In the genomic region with DNA sequence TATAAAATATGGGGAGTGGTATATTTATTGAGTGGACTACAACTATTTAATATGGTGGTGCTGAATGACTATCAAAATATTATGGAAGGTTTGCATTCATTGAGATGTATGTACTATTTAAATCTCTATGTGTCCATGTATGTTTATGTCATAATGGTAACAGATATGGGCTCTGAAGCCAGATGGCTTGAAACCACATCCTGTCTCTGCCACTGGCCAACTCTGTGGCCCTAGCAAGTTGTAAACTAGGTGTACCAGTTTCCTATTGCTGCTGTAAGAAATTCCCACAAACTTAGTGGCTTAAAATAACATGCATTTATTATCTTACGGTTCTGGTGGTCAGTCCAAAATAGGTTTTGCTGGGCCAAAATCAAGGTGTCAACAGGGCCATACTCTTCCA, we compare ENCODE assay signal across 33 cellular contexts.
DNase-seq lines count a peak whose midpoint lies in the region; ATAC-seq, FAIRE-seq and TF ChIP-seq lines count a peak whose summit lies in the region.
"Had no signal": no experiment of that assay in that cellular context is flagged by ENCODE, and none has a peak within 500 bp of the region (broad histone marks: within the 10 kb centered on the region; RNA-seq: fewer than 3 reads in every experiment).

No MANE protein-coding gene starts in this region.

- POLR2A ChIA-PET in K562 (lab: Yijun Ruan, JAX), result interaction anchor here (0.7 kb wide), 1 partner anchor 728 kb away, joined by 3 read pairs; no protein-coding TSS in a partner anchor

- no peak overlapping the region for H3K4me3 ChIP-seq in GM12865 (ENCODE audit: low read depth, low read length)
- no peak overlapping the region for H3K4me3 ChIP-seq in K562
- no peak overlapping the region for H3K4me3 ChIP-seq in uterus
- H3K4me3 ChIP-seq: esophagus muscularis mucosa, HAP-1, lower lobe of right lung, mucosa of descending colon, ovary, tibial artery had no signal

- DNase-seq in GM12865 (ENCODE audit: low read depth) (peak; percentile 72), NCI-H510A (lab: John Stamatoyannopoulos, UW) (peak; percentile 32), K562 (ENCODE audit: extremely low read depth in 1 of 4, low spot score in 3 of 4) (no peak), AG20443 (ENCODE audit: low spot score) (no peak), uterus (no peak)
- DNase-seq: activated CD4-positive, alpha-beta T cell treated with anti-CD3 and anti-CD28 coated beads, Interleukin-2, amount 10 ng/mL, durations not matched to agents 24 days and 14 days; activated gamma-delta T cell; activated T-cell treated with anti-CD3 and anti-CD28 coated beads, Interleukin-2, amount 50 U/mL, for 1 hour; BE2C; caudate nucleus; DMS79 treated with DMSO at 0.1 percent for 48 hours; IMR-90; lower lobe of right lung; mucosa of descending colon; NCI-H2081; NCI-H345; ovary; PC-3; retina; small intestine; stimulated activated CD4-positive, alpha-beta T cell treated with anti-CD3 and anti-CD28 coated beads, Interleukin-1b, Interleukin-23, amount 100 ng/mL, for 48 hours; stimulated activated CD8-positive, alpha-beta memory T cell treated with anti-CD3 and anti-CD28 coated beads, Interleukin-4, amount 100 ng/mL, for 48 hours; T-helper 17 cell; tibial artery had no signal

- H3K27me3 ChIP-seq in K562 (ENCODE audit: control insufficient read depth in 2 of 2, insufficient read depth in 2 of 2, low read length in 2 of 2) (peaks cover 4 to 5% of the 10 kb centered on the region in 2 experiments; a peak in 2 of 5 replicates), uterus (no peaks in the 10 kb centered on the region)
- H3K27me3 ChIP-seq: ovary had no signal

- H3K4me2 ChIP-seq in K562 (ENCODE audit: insufficient read depth, low read length), result no peak overlapping the region

- TF ChIP-seq CTCF in GM12865 (IDR thresholded peaks at IDR 0.05; ENCODE audit: insufficient read depth, low read depth, low read length, missing control alignments) (no peak), K562 (IDR thresholded peaks at IDR 0.05 in 2 of 3, conservative IDR thresholded peaks at IDR 0.05 in 1 of 3; ENCODE audit: insufficient read depth in 2 of 3, low read depth in 1 of 3, low read length in 3 of 3) (no peak), uterus (IDR thresholded peaks at IDR 0.05) (no peak)

- in situ Hi-C loops in K562 (cut with MboI), result no loop called here

- no peak for TF ChIP-seq EP300 in K562 (IDR thresholded peaks at IDR 0.05; ENCODE audit: low read length)

- no peak for TF ChIP-seq RAD21 in K562 (CRISPR knock-in tag; conservative IDR thresholded peaks at IDR 0.05 in 1 of 2, IDR thresholded peaks at IDR 0.05 in 1 of 2)

- H3K4me1 ChIP-seq in K562 (replicated peaks in 1 of 2; ENCODE audit: control insufficient read depth in 2 of 2, insufficient read depth in 2 of 2, low read length in 2 of 2) (peaks cover 13 to 20% of the 10 kb centered on the region in 2 experiments), uterus (peaks cover 0 to 8% of the 10 kb centered on the region in 2 donors)
- H3K4me1 ChIP-seq: BE2C had no signal

- no peaks in the 10 kb centered on the region for H3K9me3 ChIP-seq in K562 (replicated peaks; ENCODE audit: control insufficient read depth, insufficient read depth, low read depth, low read length)
- H3K9me3 ChIP-seq in uterus, result no peaks in the 10 kb centered on the region
- H3K9me3 ChIP-seq: BE2C, esophagus muscularis mucosa, HAP-1, lower lobe of right lung, mucosa of descending colon, ovary, tibial artery had no signal

- intact Hi-C loops in K562 (cut with micrococcal nuclease), result no loop called here
- intact Hi-C loops in uterus (cut with DNase I; ENCODE audit: low total_unique reads), result no loop called here

- TF ChIP-seq POLR2A in K562 (conservative IDR thresholded peaks at IDR 0.05), result no peak
- no peak for TF ChIP-seq POLR2A in uterus (IDR thresholded peaks at IDR 0.05)

- peaks cover 19% of the 10 kb centered on the region for H3K79me2 ChIP-seq in K562 (ENCODE audit: control insufficient read depth, insufficient read depth, low read length)

- H3K27ac ChIP-seq in K562 (ENCODE audit: extremely low read depth, low read depth, low read length) (no peak overlapping the region), uterus (no peak overlapping the region)
- H3K27ac ChIP-seq: esophagus muscularis mucosa, lower lobe of right lung, ovary, tibial artery had no signal

- H3K9ac ChIP-seq in K562 (ENCODE audit: insufficient read depth in 1 of 2, low read depth in 2 of 2, low read length in 2 of 2), result no peak overlapping the region

- H3K9me1 ChIP-seq in K562 (ENCODE audit: control insufficient read depth, insufficient read depth, low read length), result no peaks in the 10 kb centered on the region

- CTCF ChIA-PET in K562 (lab: Yijun Ruan, JAX; ENCODE audit: low intra/inter-chr PET ratio), result no interaction called here

- 53% methylated on average over 1 of the region's 1 CpG for WGBS in K562 (ENCODE audit: insufficient coverage, low coverage, missing lambda C conversion rate)

- peaks cover 7% of the 10 kb centered on the region; the same call in 1 of the 3 replicates for H3K36me3 ChIP-seq in K562 (ENCODE audit: control insufficient read depth, insufficient read depth, low read length)
- H3K36me3 ChIP-seq in uterus, result no peaks in the 10 kb centered on the region
- H3K36me3 ChIP-seq: BE2C, esophagus muscularis mucosa, HAP-1, lower lobe of right lung, ovary, tibial artery had no signal

- ATAC-seq in HG03354 (IDR thresholded peaks at IDR 0.05; ENCODE audit: poor library complexity, severe bottlenecking, unreplicated experiment), result peak; percentile 38
- ATAC-seq in K562, result no peak
- ATAC-seq in HG02678 (IDR thresholded peaks at IDR 0.05; ENCODE audit: unreplicated experiment), result no peak
- no peak for ATAC-seq in HG03565 (IDR thresholded peaks at IDR 0.05; ENCODE audit: unreplicated experiment)
- ATAC-seq: lower lobe of right lung; mucosa of descending colon; natural killer cell treated with Interleukin-12 subunit alpha and Interleukin-12 subunit beta and Interleukin-15 and Interleukin-18, amount 100 ng/mL, for 72 hours; PC-3; Right ventricle myocardium inferior; SK-N-SH treated with all-trans-retinoic acid at 6 μM for 48 hours; T-helper 17 cell had no signal

- H4K20me1 ChIP-seq in K562 (replicated peaks; ENCODE audit: control insufficient read depth, insufficient read depth, low read length), result no peaks in the 10 kb centered on the region

- no peak overlapping the region for H2AFZ ChIP-seq in K562 (ENCODE audit: low read depth, low read length)

- no TSS peak for BruUV-seq in K562 (replicated peaks; lab: Mats Ljungman, UMichigan)

- FAIRE-seq in K562 (lab: Jason Lieb, UNC), result no peak
- FAIRE-seq: frontal cortex, small intestine had no signal

TF ChIP-seq in K562, 482 proteins besides CTCF, POLR2A, EP300 and RAD21:
- TF ChIP-seq GABPA (tag; conservative IDR thresholded peaks at IDR 0.05; ENCODE audit: low read depth) (peak; percentile 50), ZNF12 (CRISPR knock-in tag; IDR thresholded peaks at IDR 0.05) (no peak), ETV1 (tag; conservative IDR thresholded peaks at IDR 0.05; ENCODE audit: low read depth) (0 out of 2 replicates have a peak, but pooled peaks have one; percentile 12), RBM15 (IDR thresholded peaks at IDR 0.05; ENCODE audit: insufficient read depth, low read length) (no peak), FOSL1 (tag; conservative IDR thresholded peaks at IDR 0.05) (no peak)

Comparison
In these comparisons a context has a peak if more than half of its experiments do, and no peak if none do; other contexts are left out.
1. DNase-seq: peak in GM12865 (single experiment) and NCI-H510A (single experiment); none in K562 (0 of 4), AG20443 (single experiment) and uterus (0 of 2).